22 cellular contexts compared by ENCODE assay signal in genomic region chr1:215594640-215595039, GRCh38. TPM values are rescaled to one million over a fixed set of nuclear protein-coding genes. Genes with fewer than 3 reads are reported as not detected.
A peak's percentile ranks its signal among the peaks of the same experiment; 100 is the strongest.
DNase-seq lines count a peak whose midpoint lies in the region; ATAC-seq and TF ChIP-seq lines count a peak whose summit lies in the region.
"Had no signal": no experiment of that assay in that cellular context is flagged by ENCODE, and none has a peak within 500 bp of the region (broad histone marks: within the 10 kb centered on the region; RNA-seq: fewer than 3 reads in every experiment).

No MANE protein-coding gene starts in this region.

- H3K36me3 ChIP-seq in OCI-LY7 (ENCODE audit: insufficient read depth, low read length): no peaks in the 10 kb centered on the region
- H3K36me3 ChIP-seq: brain microvascular endothelial cell, colonic mucosa, neutrophil had no signal

- no peaks in the 10 kb centered on the region for H3K27me3 Mint-ChIP-seq in chondrocyte (ENCODE audit: low read depth)
- no peaks in the 10 kb centered on the region for H3K27me3 Mint-ChIP-seq in mesothelial cell of epicardium (ENCODE audit: low read depth)
- H3K27me3 Mint-ChIP-seq in naive thymus-derived CD8-positive, alpha-beta T cell: no peaks in the 10 kb centered on the region
- H3K27me3 Mint-ChIP-seq: activated CD8-positive, alpha-beta T cell treated with anti-CD3 and anti-CD28 coated beads for 36 hours; activated naive CD8-positive, alpha-beta T cell treated with anti-CD3 and anti-CD28 coated beads, Interleukin-2, amount 10 ng/mL, durations not matched to agents 7 days and 5 days; T-cell had no signal

- H3K9me2 ChIP-seq in OCI-LY7 (ENCODE audit: insufficient read depth, low read length): no peaks in the 10 kb centered on the region

- BruUV-seq in OCI-LY7 (replicated peaks; lab: Mats Ljungman, UMichigan): no TSS peak

- H3K4me1 Mint-ChIP-seq in chondrocyte (ENCODE audit: low read depth) (peaks cover 36% of the 10 kb centered on the region), mesothelial cell of epicardium (peaks cover 27% of the 10 kb centered on the region)
- H3K4me1 Mint-ChIP-seq in naive thymus-derived CD8-positive, alpha-beta T cell: no peaks in the 10 kb centered on the region
- H3K4me1 Mint-ChIP-seq: T-cell had no signal

- H2AFZ ChIP-seq in OCI-LY7 (ENCODE audit: low read length): no peak overlapping the region

- no peak overlapping the region for H3K4me3 ChIP-seq in OCI-LY7 (ENCODE audit: low read depth, low read length, poor library complexity, severe bottlenecking)
- H3K4me3 ChIP-seq: colonic mucosa, skin epidermis had no signal

- H3K27ac ChIP-seq in OCI-LY7 (ENCODE audit: low read depth, low read length, poor library complexity, severe bottlenecking): no peak overlapping the region
- H3K27ac ChIP-seq: brain microvascular endothelial cell, C4-2B, colonic mucosa, neutrophil, skin epidermis had no signal

- H3K27ac Mint-ChIP-seq in chondrocyte (ENCODE audit: unreplicated experiment): peak overlapping the region; percentile 75
- H3K27ac Mint-ChIP-seq in mesothelial cell of epicardium: peak overlapping the region; percentile 59
- no peak overlapping the region for H3K27ac Mint-ChIP-seq in naive thymus-derived CD8-positive, alpha-beta T cell
- H3K27ac Mint-ChIP-seq: activated CD8-positive, alpha-beta T cell treated with anti-CD3 and anti-CD28 coated beads for 36 hours; activated naive CD8-positive, alpha-beta T cell treated with anti-CD3 and anti-CD28 coated beads, Interleukin-2, amount 10 ng/mL, durations not matched to agents 7 days and 5 days; T-cell had no signal

- H3K9me3 Mint-ChIP-seq in chondrocyte (ENCODE audit: low read depth): no peaks in the 10 kb centered on the region
- H3K9me3 Mint-ChIP-seq in mesothelial cell of epicardium: peaks cover 12% of the 10 kb centered on the region
- peaks cover 0 to 18% (median 2%) of the 10 kb centered on the region in 9 donors for H3K9me3 Mint-ChIP-seq in naive thymus-derived CD8-positive, alpha-beta T cell
- H3K9me3 Mint-ChIP-seq: activated naive CD8-positive, alpha-beta T cell treated with anti-CD3 and anti-CD28 coated beads, Interleukin-2, amount 10 ng/mL, durations not matched to agents 7 days and 5 days had no signal

- DNase-seq in AG20443 (ENCODE audit: low spot score) (peak; percentile 7), NCI-H2081 (lab: John Stamatoyannopoulos, UW) (peak; percentile 59 to 79), chondrocyte (ENCODE audit: low spot score) (no peak), mesothelial cell of epicardium (ENCODE audit: low spot score in 2 of 2, unreplicated experiment in 2 of 2) (no peak), OCI-LY7 (ENCODE audit: low spot score) (no peak), cerebellar nuclear complex (lab: John Stamatoyannopoulos, UW) (no peak)
- no peak for DNase-seq in naive thymus-derived CD8-positive, alpha-beta T cell
- DNase-seq: activated CD8-positive, alpha-beta T cell treated with anti-CD3 and anti-CD28 coated beads for 36 hours; activated effector memory CD4-positive, alpha-beta T cell treated with Interleukin-2 at 50 U/mL for 16 hours; activated naive CD8-positive, alpha-beta T cell treated with anti-CD3 and anti-CD28 coated beads, Interleukin-2, amount 10 ng/mL, durations not matched to agents 7 days and 5 days; brain microvascular endothelial cell; colonic mucosa; NCI-H1694 treated with DMSO at 0.1 percent for 48 hours; NCI-H2227 treated with DMSO at 0.1 percent for 48 hours; NCI-H774; stimulated activated CD4-positive, alpha-beta T cell treated with anti-CD3 and anti-CD28 coated beads, Interleukin-1b, Interleukin-23, amount 100 ng/mL, for 48 hours; T-cell had no signal

- POLR2A ChIA-PET in OCI-LY7 (lab: Charles Lee): interaction anchor here (0.6 to 0.7 kb wide), 2 partner anchors 13 to 661 kb away, joined by 3 read pairs; no protein-coding TSS in a partner anchor
- POLR2A ChIA-PET in naive thymus-derived CD8-positive, alpha-beta T cell (lab: Charles Lee): no interaction called here

- no peak overlapping the region for H3K4me3 Mint-ChIP-seq in chondrocyte (ENCODE audit: unreplicated experiment)
- no peak overlapping the region for H3K4me3 Mint-ChIP-seq in mesothelial cell of epicardium
- H3K4me3 Mint-ChIP-seq in naive thymus-derived CD8-positive, alpha-beta T cell: no peak overlapping the region
- H3K4me3 Mint-ChIP-seq: activated CD8-positive, alpha-beta T cell treated with anti-CD3 and anti-CD28 coated beads for 36 hours; activated naive CD8-positive, alpha-beta T cell treated with anti-CD3 and anti-CD28 coated beads, Interleukin-2, amount 10 ng/mL, durations not matched to agents 7 days and 5 days; T-cell had no signal

- peaks cover 17% of the 10 kb centered on the region for H3K36me3 Mint-ChIP-seq in chondrocyte (ENCODE audit: low read depth)
- H3K36me3 Mint-ChIP-seq in mesothelial cell of epicardium: peaks cover 49% of the 10 kb centered on the region
- H3K36me3 Mint-ChIP-seq in naive thymus-derived CD8-positive, alpha-beta T cell: peaks cover 10 to 31% (median 16%) of the 10 kb centered on the region in 3 donors

- intact Hi-C loops in OCI-LY7 (cut with micrococcal nuclease; ENCODE audit: unreplicated experiment): no loop called here

- no peaks in the 10 kb centered on the region for H4K20me1 ChIP-seq in OCI-LY7 (ENCODE audit: insufficient read depth, low read length)

- no peaks in the 10 kb centered on the region for H3K9me3 ChIP-seq in OCI-LY7 (ENCODE audit: low read length)
- H3K9me3 ChIP-seq: colonic mucosa, neutrophil had no signal

- CTCF ChIA-PET in OCI-LY7 (lab: Charles Lee; ENCODE audit: unreplicated experiment): no interaction called here

- no peak overlapping the region for H3K4me2 ChIP-seq in OCI-LY7 (ENCODE audit: low read length)

- no peak for ATAC-seq in HG02840 (IDR thresholded peaks at IDR 0.05; ENCODE audit: low FRiP score, unreplicated experiment)
- no peak for ATAC-seq in naive thymus-derived CD8-positive, alpha-beta T cell
- ATAC-seq: activated CD4-positive, CD25-positive, alpha-beta regulatory T cell treated with anti-CD3 and anti-CD28 coated beads, Interleukin-2, amount 50 U/mL, for 24 hours; activated CD8-positive, alpha-beta T cell treated with anti-CD3 and anti-CD28 coated beads for 36 hours; T-cell had no signal

- TF ChIP-seq CTCF in chondrocyte (IDR thresholded peaks at IDR 0.05) (no peak), mesothelial cell of epicardium (IDR thresholded peaks at IDR 0.05; ENCODE audit: unreplicated experiment) (no peak), OCI-LY7 (conservative IDR thresholded peaks at IDR 0.05; ENCODE audit: low read length) (no peak)

- no peaks in the 10 kb centered on the region for H3K79me2 ChIP-seq in OCI-LY7 (ENCODE audit: insufficient read depth, low read depth, low read length)

- H3K4me1 ChIP-seq in OCI-LY7 (ENCODE audit: insufficient read depth, low read length, poor library complexity, severe bottlenecking): no peaks in the 10 kb centered on the region
- H3K4me1 ChIP-seq: colonic mucosa had no signal

RNA-seq across cellular contexts. Expression of gene KCTD3, which starts 27.5 kb away (rescaled TPM):
- total RNA-seq in chondrocyte (25.3 to 35.6 TPM (median 25.9 TPM) in 3 replicates), mesothelial cell of epicardium (49.2 to 52.3 TPM (median 50.5 TPM) in 3 replicates), OCI-LY7 (2022) (2.4 and 3.4 TPM in 2 replicates)
- total RNA-seq in OCI-LY7 (2014; rRNA removed; shearing (Covaris generic)): 0.08 and 0.13 TPM in 2 replicates
- 1 to 10 TPM; 1.5 to 1.6 TPM for total RNA-seq in naive thymus-derived CD8-positive, alpha-beta T cell
- 1 to 10 TPM in 2 of 3 donors, under 1 TPM in 1; 0.34 to 1.4 (median 1.3) TPM for polyA plus RNA-seq in naive thymus-derived CD8-positive, alpha-beta T cell

Comparison
In these comparisons a context has a peak if more than half of its experiments do, and no peak if none do; other contexts are left out.
1. DNase-seq: peak in AG20443 (single experiment) and NCI-H2081 (2 of 2); none in chondrocyte (single experiment), mesothelial cell of epicardium (0 of 2), OCI-LY7 (single experiment), naive thymus-derived CD8-positive, alpha-beta T cell (0 of 10) and cerebellar nuclear complex (0 of 2).
2. H3K27ac Mint-ChIP-seq: peak in chondrocyte (single experiment) and mesothelial cell of epicardium (single experiment); none in naive thymus-derived CD8-positive, alpha-beta T cell (0 of 10).